ENCODE assay signal across 8 cellular contexts in the genomic region with DNA sequence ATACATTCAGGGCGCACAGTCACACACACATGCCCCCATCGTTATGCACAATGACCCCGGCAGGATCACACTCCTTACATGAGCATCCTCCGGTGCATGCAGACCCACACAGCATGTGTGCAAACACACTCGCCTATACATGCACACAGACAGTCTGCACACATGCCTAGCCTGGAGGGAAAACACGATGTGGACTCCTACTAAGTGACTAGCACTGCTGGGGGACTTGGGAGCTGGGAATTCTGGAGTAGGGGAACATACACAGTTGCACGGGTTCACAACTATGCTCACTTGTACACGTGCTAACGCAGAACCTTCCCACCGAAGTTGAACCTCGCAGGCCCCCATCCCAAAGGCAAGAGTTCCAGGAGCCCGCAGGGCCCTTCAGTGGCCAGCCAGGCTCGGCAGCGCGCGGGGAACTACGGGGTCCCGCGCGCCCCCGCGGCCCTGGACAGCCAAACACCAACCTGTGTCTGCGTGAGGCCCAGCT. TPM values are rescaled to one million over a fixed set of nuclear protein-coding genes. Genes with fewer than 3 reads are reported as not detected.
DNase-seq lines count a peak whose midpoint lies in the region; ATAC-seq and TF ChIP-seq lines count a peak whose summit lies in the region.
"Had no signal": no experiment of that assay in that cellular context is flagged by ENCODE, and none has a peak within 500 bp of the region (broad histone marks: within the 10 kb centered on the region; RNA-seq: fewer than 3 reads in every experiment).

No MANE protein-coding gene starts in this region.

- H3K36me3 ChIP-seq in HAP-1 (replicated peaks) (no peaks in the 10 kb centered on the region), spleen (no peaks in the 10 kb centered on the region)

- H3K27me3 ChIP-seq in HAP-1 (ENCODE audit: low read depth) (no peaks in the 10 kb centered on the region), spleen (replicated peaks in 1 of 7) (peaks cover 5 to 99% (median 91%) of the 10 kb centered on the region in 7 donors)

- ATAC-seq in GM18868 (IDR thresholded peaks at IDR 0.05; ENCODE audit: unreplicated experiment) (no peak), left lobe of liver (no peak)

- intact Hi-C loops in spleen (cut with DNase I; ENCODE audit: low total_unique reads), result no loop called here

- H3K36me3 Mint-ChIP-seq in activated CD4-positive, alpha-beta memory T cell treated with anti-CD3 and anti-CD28 coated beads, Interleukin-2, amount 10 ng/mL, durations not matched to agents 7 days and 5 days (ENCODE audit: low read depth), result peaks cover 6% of the 10 kb centered on the region
- H3K36me3 Mint-ChIP-seq in immature natural killer cell, result no peaks in the 10 kb centered on the region

- peaks cover 32% of the 10 kb centered on the region for H3K4me1 Mint-ChIP-seq in activated CD4-positive, alpha-beta memory T cell treated with anti-CD3 and anti-CD28 coated beads, Interleukin-2, amount 10 ng/mL, durations not matched to agents 7 days and 5 days
- peaks cover 21 to 26% of the 10 kb centered on the region in 2 donors for H3K4me1 Mint-ChIP-seq in immature natural killer cell

- peak overlapping the region; percentile 44 for H3K4me3 Mint-ChIP-seq in activated CD4-positive, alpha-beta memory T cell treated with anti-CD3 and anti-CD28 coated beads, Interleukin-2, amount 10 ng/mL, durations not matched to agents 7 days and 5 days
- H3K4me3 Mint-ChIP-seq in immature natural killer cell, result peak overlapping the region; percentile 56 to 70 (median 62)

- peaks cover 82% of the 10 kb centered on the region for H3K27me3 Mint-ChIP-seq in activated CD4-positive, alpha-beta memory T cell treated with anti-CD3 and anti-CD28 coated beads, Interleukin-2, amount 10 ng/mL, durations not matched to agents 7 days and 5 days
- H3K27me3 Mint-ChIP-seq in immature natural killer cell (ENCODE audit: low read depth in 3 of 3), result peaks cover 30 to 42% (median 34%) of the 10 kb centered on the region in 3 donors

- no peak for TF ChIP-seq CTCF in spleen (IDR thresholded peaks at IDR 0.05 in 8 of 11, conservative IDR thresholded peaks at IDR 0.05 in 3 of 11)

- no peak overlapping the region for H3K27ac ChIP-seq in spleen

- DNase-seq in HAP-1 (ENCODE audit: low spot score in 2 of 2), result no peak
- DNase-seq in activated CD4-positive, alpha-beta memory T cell treated with anti-CD3 and anti-CD28 coated beads, Interleukin-2, amount 10 ng/mL, durations not matched to agents 7 days and 5 days, result no peak
- no peak for DNase-seq in immature natural killer cell
- no peak for DNase-seq in spleen
- DNase-seq in SHP77 treated with DMSO at 0.1 percent for 48 hours (lab: John Stamatoyannopoulos, UW), result no peak
- no peak for DNase-seq in left lobe of liver (ENCODE audit: low spot score)

- no peak overlapping the region for H3K27ac Mint-ChIP-seq in activated CD4-positive, alpha-beta memory T cell treated with anti-CD3 and anti-CD28 coated beads, Interleukin-2, amount 10 ng/mL, durations not matched to agents 7 days and 5 days
- H3K27ac Mint-ChIP-seq in immature natural killer cell, result no peak overlapping the region

- no peak for TF ChIP-seq POLR2A in spleen (IDR thresholded peaks at IDR 0.05)

- H3K4me1 ChIP-seq in HAP-1, result peaks cover 10% of the 10 kb centered on the region
- H3K4me1 ChIP-seq in spleen, result peaks cover 22 to 55% (median 39%) of the 10 kb centered on the region in 6 donors

- in situ Hi-C loops in HAP-1 (cut with MboI; ENCODE audit: low sequenced_read_pairs), result loop anchor here (10.0 kb wide), 1 partner anchor 288 kb away; the partner anchor contains the start of gene SLC35B1

- H3K9me3 Mint-ChIP-seq in activated CD4-positive, alpha-beta memory T cell treated with anti-CD3 and anti-CD28 coated beads, Interleukin-2, amount 10 ng/mL, durations not matched to agents 7 days and 5 days, result no peaks in the 10 kb centered on the region
- H3K9me3 Mint-ChIP-seq in immature natural killer cell, result peaks cover 0 to 2% (median 0%) of the 10 kb centered on the region in 6 donors

- H3K4me3 ChIP-seq in HAP-1 (peak overlapping the region; percentile 47), spleen (peak overlapping the region; percentile 12 to 74 (median 46))

- H3K9me3 ChIP-seq in HAP-1 (no peaks in the 10 kb centered on the region), spleen (no peaks in the 10 kb centered on the region)

- 18 to 63% (median 24%) methylated on average over 5 to 23 of the region's 23 CpGs for WGBS in spleen, 5 donors

- POLR2A ChIA-PET in activated CD4-positive, alpha-beta memory T cell treated with anti-CD3 and anti-CD28 coated beads, Interleukin-2, amount 10 ng/mL, durations not matched to agents 7 days and 5 days (lab: Charles Lee), result interaction anchor here (1.3 kb wide), 1 partner anchor 24 kb away, joined by 3 read pairs; the partner anchor contains the start of gene DLX4

- CTCF ChIA-PET in activated CD4-positive, alpha-beta memory T cell treated with anti-CD3 and anti-CD28 coated beads, Interleukin-2, amount 10 ng/mL, durations not matched to agents 7 days and 5 days (lab: Charles Lee), result interaction anchor here (7.1 to 7.2 kb wide), 2 partner anchors 40 to 134 kb away, joined by 132 to 159 read pairs; no protein-coding TSS in a partner anchor

RNA-seq across cellular contexts. Expression of gene DLX3, which starts 2.0 kb away (rescaled TPM):
- not detected for total RNA-seq in activated CD4-positive, alpha-beta memory T cell treated with anti-CD3 and anti-CD28 coated beads, Interleukin-2, amount 10 ng/mL, durations not matched to agents 7 days and 5 days
- polyA plus RNA-seq in immature natural killer cell (not detected), spleen (under 1 TPM in 1 of 3 donors, not detected in 2; 0.02 TPM)
- total RNA-seq in spleen (not detected), left lobe of liver (not detected)
- total RNA-seq: frontal cortex had no signal

RNA-seq across cellular contexts. Expression of gene DLX4, which starts 24.0 kb away (rescaled TPM):
- total RNA-seq in activated CD4-positive, alpha-beta memory T cell treated with anti-CD3 and anti-CD28 coated beads, Interleukin-2, amount 10 ng/mL, durations not matched to agents 7 days and 5 days, result under 1 TPM; 0.28 TPM
- polyA plus RNA-seq in immature natural killer cell, result under 1 TPM in 2 of 3 donors, not detected in 1; 0.19 to 0.32 TPM
- 1 to 10 TPM in 1 of 7 donors, under 1 TPM in 4, not detected in 2; 0.23 to 1.1 (median 0.57) TPM for total RNA-seq in spleen
- under 1 TPM; 0.09 to 0.29 (median 0.22) TPM for polyA plus RNA-seq in spleen
- not detected for total RNA-seq in left lobe of liver
- total RNA-seq: frontal cortex had no signal
